ENCODE assay signal across 21 cellular contexts in the genomic region with DNA sequence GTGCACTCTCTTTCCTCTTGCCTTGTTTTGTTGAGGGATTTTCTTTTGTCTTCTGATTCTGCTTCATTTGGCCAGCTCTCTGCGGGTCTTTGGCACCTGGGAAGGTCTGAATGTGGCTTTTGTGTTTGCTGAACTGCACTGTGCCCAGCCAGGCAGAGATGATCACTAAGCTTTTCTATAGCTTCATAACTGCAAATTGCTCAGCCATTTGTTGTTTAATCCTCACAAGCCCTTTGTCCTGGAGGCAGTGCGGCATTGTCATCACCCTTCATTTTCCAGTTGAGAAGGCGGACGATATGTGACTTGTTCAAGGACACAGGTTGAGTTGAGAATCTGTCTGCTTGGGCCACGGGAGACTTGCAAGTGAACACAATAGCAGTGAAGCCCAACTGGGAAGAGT. TPM values are rescaled to one million over a fixed set of nuclear protein-coding genes. Genes with fewer than 3 reads are reported as not detected.
"Had no signal": no experiment of that assay in that cellular context is flagged by ENCODE, and none has a peak within 500 bp of the region (broad histone marks: within the 10 kb centered on the region; RNA-seq: fewer than 3 reads in every experiment).

No MANE protein-coding gene starts in this region.

- H3K4me2 ChIP-seq: KMS-11, SK-N-SH had no signal

- H3K9me2 ChIP-seq: SK-N-SH had no signal

- DNase-seq: Kasumi-1, MM.1S, NCI-H1092 treated with DMSO at 0.1 percent for 48 hours, NCI-H146, NCI-H1694 treated with DMSO at 0.1 percent for 48 hours, NCI-H1930, NCI-H2107, NCI-H2227 treated with DMSO at 0.1 percent for 48 hours, NCI-H524, NCI-H526 treated with DMSO at 0.1 percent for 48 hours, NCI-H748 treated with DMSO at 0.1 percent for 48 hours, PC-3, SHP77, SK-N-SH, SW 1271 had no signal

- ATAC-seq: K562, Panc1, PC-3 had no signal

- H3K9me3 ChIP-seq: SK-N-SH had no signal

- H3K27ac ChIP-seq: HL-60, KMS-11, RWPE1 had no signal

- H3K9ac ChIP-seq: KMS-11, SK-N-SH had no signal

- H3K4me3 ChIP-seq: K562 had no signal

RNA-seq across cellular contexts. Expression of gene SFRP2, which starts 46.0 kb away (rescaled TPM):
- polyA plus RNA-seq: IgD-negative memory B cell, K562, SK-N-SH had no signal
